Comparison of ENCODE assay signal across 8 cellular contexts in the genomic region with DNA sequence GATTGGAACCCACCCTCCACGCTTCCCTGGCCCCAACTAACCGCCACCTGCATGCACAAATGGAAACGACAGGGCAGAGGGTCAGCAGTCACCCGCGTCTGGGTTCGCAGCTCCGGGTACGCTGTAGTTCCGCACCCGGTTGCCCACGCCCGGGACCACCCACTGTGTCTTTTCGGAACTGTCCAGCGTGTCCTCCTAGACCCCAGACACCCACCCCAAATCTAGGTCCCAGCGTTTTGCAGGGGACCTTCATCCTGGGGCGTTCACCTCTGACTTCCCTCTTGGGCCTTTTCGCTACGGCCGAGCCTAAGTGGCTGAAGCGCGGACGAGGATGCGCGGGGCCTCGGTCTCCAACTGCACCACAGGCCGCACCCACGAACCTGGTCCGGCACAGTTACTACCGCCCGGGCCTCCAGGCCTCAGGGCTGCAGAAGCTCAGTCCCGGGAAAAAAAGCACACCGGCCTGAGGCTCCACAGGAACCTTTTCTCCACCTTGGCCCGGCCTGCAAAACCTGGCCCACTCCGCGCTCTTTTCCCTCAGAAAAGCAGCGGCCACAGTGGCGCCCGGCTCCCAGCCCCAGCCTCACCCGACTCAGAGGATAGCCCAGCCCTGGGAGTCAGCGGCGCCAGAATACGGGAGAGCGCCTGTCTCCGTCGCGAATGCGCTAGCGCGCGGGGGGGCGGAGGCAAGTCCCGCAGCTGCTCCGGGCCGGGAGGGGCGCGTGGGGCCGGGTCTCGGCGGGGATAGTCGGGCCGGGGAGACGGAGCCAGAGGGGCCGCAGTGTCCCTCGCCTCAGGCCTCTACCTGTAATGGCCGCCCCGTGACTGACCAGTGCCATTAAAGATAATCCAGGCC. TPM values are rescaled to one million over a fixed set of nuclear protein-coding genes. Genes with fewer than 3 reads are reported as not detected.
DNase-seq lines count a peak whose midpoint lies in the region; ATAC-seq and TF ChIP-seq lines count a peak whose summit lies in the region.

A gene (minus strand): TSS at position 633 of the 856 bp plus-strand sequence. CDS start 7,643 bp downstream, outside the sequence.

- H3K79me2 ChIP-seq in OCI-LY7 (ENCODE audit: insufficient read depth, low read depth, low read length) (peaks cover 23% of the 10 kb centered on the region; the same call in 1 of the 2 replicates), fibroblast of lung (ENCODE audit: control insufficient read depth, insufficient read depth, low read length) (peaks cover 17% of the 10 kb centered on the region)

- H3K4me3 ChIP-seq in OCI-LY7 (ENCODE audit: low read depth, low read length, poor library complexity, severe bottlenecking) (peak within 1 kb of the TSS; percentile 80), fibroblast of lung (replicated peaks in 1 of 4; ENCODE audit: control extremely low read depth in 1 of 4, insufficient read depth in 1 of 4, low read depth in 3 of 4, low read length in 4 of 4) (peak within 1 kb of the TSS; percentile 81 to 89 (median 83))

- TF ChIP-seq CTCF in CD14-positive monocyte (IDR thresholded peaks at IDR 0.05) (no peak), OCI-LY7 (conservative IDR thresholded peaks at IDR 0.05; ENCODE audit: low read length) (no peak), fibroblast of lung (conservative IDR thresholded peaks at IDR 0.05 in 1 of 2, IDR thresholded peaks at IDR 0.05 in 1 of 2; ENCODE audit: low read depth in 1 of 2, low read length in 2 of 2) (peak in 1 of 2 donors; percentile 3)

- H3K36me3 ChIP-seq in OCI-LY7 (ENCODE audit: insufficient read depth, low read length) (no peaks in the 10 kb centered on the region), fibroblast of lung (ENCODE audit: control insufficient read depth, insufficient read depth, low read length) (no peaks in the 10 kb centered on the region)

- H3K9me3 ChIP-seq in OCI-LY7 (ENCODE audit: low read length) = 0 out of 2 replicates have a peak, but pooled peaks cover 3% of the 10 kb centered on the region
- no peaks in the 10 kb centered on the region for H3K9me3 ChIP-seq in fibroblast of lung (ENCODE audit: control insufficient read depth, insufficient read depth, low read depth, low read length)

- peak within 1 kb of the TSS; percentile 94 to 96 for H3K4me3 Mint-ChIP-seq in CD14-positive monocyte
- H3K4me3 Mint-ChIP-seq in activated T-helper 1 cell treated with anti-CD3 and anti-CD28 coated beads, Interleukin-12 subunit alpha, Interleukin-12 subunit beta, Interleukin-2, Interleukin-4 antibody, amounts not matched to agents 30 ng/mL and 10 ng/mL and 1 ng/mL, durations not matched to agents 14 hours and 24 hours and 36 hours = peak within 1 kb of the TSS; percentile 90
- peak within 1 kb of the TSS; percentile 87 to 99 (median 96) for H3K4me3 Mint-ChIP-seq in naive thymus-derived CD8-positive, alpha-beta T cell
- peak within 1 kb of the TSS; percentile 95 for H3K4me3 Mint-ChIP-seq in stimulated activated effector memory CD8-positive, alpha-beta T cell treated with anti-CD3 and anti-CD28 coated beads, Interleukin-12 subunit alpha, Interleukin-12 subunit beta, amount 100 ng/mL, for 72 hours

- peak within 1 kb of the TSS; percentile 50 to 88 (median 80) for H3K27ac Mint-ChIP-seq in CD14-positive monocyte
- peak within 1 kb of the TSS; percentile 93 for H3K27ac Mint-ChIP-seq in activated T-helper 1 cell treated with anti-CD3 and anti-CD28 coated beads, Interleukin-12 subunit alpha, Interleukin-12 subunit beta, Interleukin-2, Interleukin-4 antibody, amounts not matched to agents 30 ng/mL and 10 ng/mL and 1 ng/mL, durations not matched to agents 14 hours and 24 hours and 36 hours
- H3K27ac Mint-ChIP-seq in naive thymus-derived CD8-positive, alpha-beta T cell = peak within 1 kb of the TSS; percentile 83 to 98 (median 98)
- H3K27ac Mint-ChIP-seq in stimulated activated effector memory CD8-positive, alpha-beta T cell treated with anti-CD3 and anti-CD28 coated beads, Interleukin-12 subunit alpha, Interleukin-12 subunit beta, amount 100 ng/mL, for 72 hours = peak within 1 kb of the TSS; percentile 98

- H3K9me2 ChIP-seq in OCI-LY7 (ENCODE audit: insufficient read depth, low read length) = no peaks in the 10 kb centered on the region

- no peaks in the 10 kb centered on the region for H3K27me3 ChIP-seq in fibroblast of lung (ENCODE audit: control insufficient read depth, insufficient read depth, low read length)

- peak within 1 kb of the TSS; percentile 58 for H3K27ac ChIP-seq in OCI-LY7 (ENCODE audit: low read depth, low read length, poor library complexity, severe bottlenecking)
- H3K27ac ChIP-seq in fibroblast of lung (ENCODE audit: insufficient read depth, low read length) = peak within 1 kb of the TSS; percentile 82

- no TSS peak for BruUV-seq in OCI-LY7 (replicated peaks; lab: Mats Ljungman, UMichigan)

- H4K20me1 ChIP-seq in OCI-LY7 (ENCODE audit: insufficient read depth, low read length) (no peaks in the 10 kb centered on the region), fibroblast of lung (ENCODE audit: control insufficient read depth, extremely low read depth, insufficient read depth, low read length) (no peaks in the 10 kb centered on the region)

- H3K4me1 ChIP-seq in OCI-LY7 (ENCODE audit: insufficient read depth, low read length, poor library complexity, severe bottlenecking) (peaks cover 7% of the 10 kb centered on the region), fibroblast of lung (ENCODE audit: control insufficient read depth, extremely low read depth, insufficient read depth, low read length) (peaks cover 2% of the 10 kb centered on the region)

- H3K4me2 ChIP-seq in OCI-LY7 (ENCODE audit: low read length) = peak within 1 kb of the TSS; percentile 73
- H3K4me2 ChIP-seq in fibroblast of lung (ENCODE audit: extremely low read depth, insufficient read depth, low read length) = peak within 1 kb of the TSS; percentile 90

- intact Hi-C loops in CD14-positive monocyte (cut with micrococcal nuclease) (no loop called here), OCI-LY7 (cut with micrococcal nuclease; ENCODE audit: unreplicated experiment) (no loop called here)
- intact Hi-C loops in activated T-helper 1 cell treated with anti-CD3 and anti-CD28 coated beads, Interleukin-12 subunit alpha, Interleukin-12 subunit beta, Interleukin-2, Interleukin-4 antibody, amounts not matched to agents 30 ng/mL and 10 ng/mL and 1 ng/mL, durations not matched to agents 14 hours and 24 hours and 36 hours (cut with micrococcal nuclease) = loop anchor here (1.0 to 10.0 kb wide), 11 partner anchors 61 to 805 kb away; a partner anchor contains a TSS

- CTCF ChIA-PET in OCI-LY7 (lab: Charles Lee; ENCODE audit: unreplicated experiment) = no interaction called here

- POLR2A ChIA-PET in OCI-LY7 (lab: Charles Lee) = no interaction called here
- POLR2A ChIA-PET in naive thymus-derived CD8-positive, alpha-beta T cell (lab: Charles Lee) = interaction anchor here (0.7 to 1.3 kb wide), 6 partner anchors 37 to 284 kb away, joined by 3 to 8 read pairs (median 4); a partner anchor contains a TSS

- ATAC-seq in GM19438 (IDR thresholded peaks at IDR 0.05; ENCODE audit: low read depth, unreplicated experiment) (peak; percentile 55), HG03571 (IDR thresholded peaks at IDR 0.05; ENCODE audit: unreplicated experiment) (peak; percentile 43)
- peak; percentile 60 to 77 for ATAC-seq in naive thymus-derived CD8-positive, alpha-beta T cell
- peak; percentile 84 for ATAC-seq in stimulated activated effector memory CD8-positive, alpha-beta T cell treated with anti-CD3 and anti-CD28 coated beads, Interleukin-12 subunit alpha, Interleukin-12 subunit beta, amount 100 ng/mL, for 72 hours

- peaks cover 23% of the 10 kb centered on the region for H3K4me1 Mint-ChIP-seq in CD14-positive monocyte
- peaks cover 28% of the 10 kb centered on the region for H3K4me1 Mint-ChIP-seq in activated T-helper 1 cell treated with anti-CD3 and anti-CD28 coated beads, Interleukin-12 subunit alpha, Interleukin-12 subunit beta, Interleukin-2, Interleukin-4 antibody, amounts not matched to agents 30 ng/mL and 10 ng/mL and 1 ng/mL, durations not matched to agents 14 hours and 24 hours and 36 hours (ENCODE audit: low read depth)
- peaks cover 21 to 39% (median 30%) of the 10 kb centered on the region in 4 donors for H3K4me1 Mint-ChIP-seq in naive thymus-derived CD8-positive, alpha-beta T cell
- peaks cover 19% of the 10 kb centered on the region for H3K4me1 Mint-ChIP-seq in stimulated activated effector memory CD8-positive, alpha-beta T cell treated with anti-CD3 and anti-CD28 coated beads, Interleukin-12 subunit alpha, Interleukin-12 subunit beta, amount 100 ng/mL, for 72 hours

- peaks cover 3 to 11% of the 10 kb centered on the region in 2 donors for H3K36me3 Mint-ChIP-seq in CD14-positive monocyte
- H3K36me3 Mint-ChIP-seq in activated T-helper 1 cell treated with anti-CD3 and anti-CD28 coated beads, Interleukin-12 subunit alpha, Interleukin-12 subunit beta, Interleukin-2, Interleukin-4 antibody, amounts not matched to agents 30 ng/mL and 10 ng/mL and 1 ng/mL, durations not matched to agents 14 hours and 24 hours and 36 hours (ENCODE audit: low read depth) = peaks cover 19% of the 10 kb centered on the region
- H3K36me3 Mint-ChIP-seq in naive thymus-derived CD8-positive, alpha-beta T cell = peaks cover 6 to 16% (median 14%) of the 10 kb centered on the region in 3 donors
- peaks cover 20% of the 10 kb centered on the region for H3K36me3 Mint-ChIP-seq in stimulated activated effector memory CD8-positive, alpha-beta T cell treated with anti-CD3 and anti-CD28 coated beads, Interleukin-12 subunit alpha, Interleukin-12 subunit beta, amount 100 ng/mL, for 72 hours

- H3K9me3 Mint-ChIP-seq in CD14-positive monocyte = peaks cover 13 to 41% (median 26%) of the 10 kb centered on the region in 7 donors
- peaks cover 34% of the 10 kb centered on the region for H3K9me3 Mint-ChIP-seq in activated T-helper 1 cell treated with anti-CD3 and anti-CD28 coated beads, Interleukin-12 subunit alpha, Interleukin-12 subunit beta, Interleukin-2, Interleukin-4 antibody, amounts not matched to agents 30 ng/mL and 10 ng/mL and 1 ng/mL, durations not matched to agents 14 hours and 24 hours and 36 hours
- peaks cover 0 to 17% (median 2%) of the 10 kb centered on the region in 9 donors for H3K9me3 Mint-ChIP-seq in naive thymus-derived CD8-positive, alpha-beta T cell
- peaks cover 11% of the 10 kb centered on the region for H3K9me3 Mint-ChIP-seq in stimulated activated effector memory CD8-positive, alpha-beta T cell treated with anti-CD3 and anti-CD28 coated beads, Interleukin-12 subunit alpha, Interleukin-12 subunit beta, amount 100 ng/mL, for 72 hours

- peaks cover 2 to 8% (median 3%) of the 10 kb centered on the region in 3 donors for H3K27me3 Mint-ChIP-seq in CD14-positive monocyte (ENCODE audit: low read depth in 3 of 3)
- H3K27me3 Mint-ChIP-seq in activated T-helper 1 cell treated with anti-CD3 and anti-CD28 coated beads, Interleukin-12 subunit alpha, Interleukin-12 subunit beta, Interleukin-2, Interleukin-4 antibody, amounts not matched to agents 30 ng/mL and 10 ng/mL and 1 ng/mL, durations not matched to agents 14 hours and 24 hours and 36 hours (ENCODE audit: insufficient read depth) = no peaks in the 10 kb centered on the region
- H3K27me3 Mint-ChIP-seq in naive thymus-derived CD8-positive, alpha-beta T cell = no peaks in the 10 kb centered on the region

- H2AFZ ChIP-seq in OCI-LY7 (ENCODE audit: low read length) = peak within 1 kb of the TSS; percentile 93
- peak within 1 kb of the TSS; percentile 99 for H2AFZ ChIP-seq in fibroblast of lung (ENCODE audit: low read length)

- peak; percentile 51 for DNase-seq in CD14-positive monocyte (ENCODE audit: low spot score)
- peak; percentile 65 for DNase-seq in OCI-LY7 (ENCODE audit: low spot score)
- peak; percentile 81 for DNase-seq in activated T-helper 1 cell treated with anti-CD3 and anti-CD28 coated beads, Interleukin-12 subunit alpha, Interleukin-12 subunit beta, Interleukin-2, Interleukin-4 antibody, amounts not matched to agents 30 ng/mL and 10 ng/mL and 1 ng/mL, durations not matched to agents 14 hours and 24 hours and 36 hours (ENCODE audit: low spot score)
- DNase-seq in fibroblast of lung (ENCODE audit: low read depth in 2 of 2) = peak; percentile 79 to 84
- DNase-seq in naive thymus-derived CD8-positive, alpha-beta T cell = peak; percentile 71 to 86 (median 78)
- peak; percentile 66 to 84 for DNase-seq in stimulated activated effector memory CD8-positive, alpha-beta T cell treated with anti-CD3 and anti-CD28 coated beads, Interleukin-12 subunit alpha, Interleukin-12 subunit beta, amount 100 ng/mL, for 72 hours (ENCODE audit: low spot score in 2 of 2)

- H3K9ac ChIP-seq in fibroblast of lung (ENCODE audit: insufficient read depth, low read length) = peak within 1 kb of the TSS; percentile 77

RNA-seq across cellular contexts. Expression of the gene that starts here (rescaled TPM):
- polyA plus RNA-seq in CD14-positive monocyte (under 1 TPM; 0.28 to 0.46 TPM), fibroblast of lung (3.1 and 4.5 TPM in 2 replicates)
- total RNA-seq in OCI-LY7 (2014; rRNA removed; shearing (Covaris generic)) = 4.5 and 6.2 TPM in 2 replicates
- total RNA-seq in OCI-LY7 (2022) (12.8 and 13.5 TPM in 2 replicates), fibroblast of lung (21.8 and 23.0 TPM in 2 replicates)
- 9.6 and 10.1 TPM in 2 replicates for total RNA-seq in activated T-helper 1 cell treated with anti-CD3 and anti-CD28 coated beads, Interleukin-12 subunit alpha, Interleukin-12 subunit beta, Interleukin-2, Interleukin-4 antibody, amounts not matched to agents 30 ng/mL and 10 ng/mL and 1 ng/mL, durations not matched to agents 14 hours and 24 hours and 36 hours
- polyA plus RNA-seq in fibroblast of lung (2012) = 4.3 TPM in 2 replicates
- polyA minus RNA-seq in fibroblast of lung (ENCODE audit: low replicate concordance) = 0.08 and 0.30 TPM in 2 replicates
- 10 to 100 TPM; 16.8 to 22.0 TPM for total RNA-seq in naive thymus-derived CD8-positive, alpha-beta T cell
- 1 to 10 TPM; 2.3 to 2.9 (median 2.7) TPM for polyA plus RNA-seq in naive thymus-derived CD8-positive, alpha-beta T cell

Comparison
In these comparisons a context has a peak if more than half of its experiments do, and no peak if none do; other contexts are left out.
1. Peak in every context shown above with its lines: DNase-seq, ATAC-seq, H3K4me3 ChIP-seq and H3K27ac ChIP-seq.
2. Peak in DNase-seq in CD14-positive monocyte; RNA of the gene not detected or under 1 TPM.